ENCODE assay signal across 1 cellular context in the genomic region with DNA sequence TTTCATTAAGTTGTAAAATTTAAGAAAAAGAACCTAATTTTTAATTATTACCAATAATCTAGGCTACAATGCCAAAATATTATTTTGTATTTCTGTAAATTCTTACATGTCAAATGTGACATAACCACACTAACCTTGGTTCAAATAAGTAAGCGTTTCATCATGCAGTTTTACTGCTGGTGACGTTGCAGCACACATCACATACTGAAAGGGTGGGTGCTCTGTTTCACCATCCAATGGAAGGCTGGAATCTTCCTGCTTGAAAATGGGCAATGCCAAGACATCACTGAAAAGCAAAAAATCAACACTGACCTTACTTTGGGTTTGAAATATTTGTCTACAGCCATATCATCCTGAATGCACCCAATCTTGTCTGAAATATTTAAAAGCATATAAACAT.
TF ChIP-seq lines count a peak whose summit lies in the region.

No MANE protein-coding gene starts in this region.

TF ChIP-seq in H1, 55 proteins besides CTCF, POLR2A, EP300 and RAD21 (continued from another document):
- TF ChIP-seq USF2 (IDR thresholded peaks at IDR 0.05; ENCODE audit: low read length) (no peak), CBX8 (IDR thresholded peaks at IDR 0.05; ENCODE audit: borderline replicate concordance, low read depth, low read length) (no peak), SAP30 (IDR thresholded peaks at IDR 0.05; ENCODE audit: insufficient read depth, insufficient replicate concordance, low read length) (no peak)
